Comparison of ENCODE assay signal across 8 cellular contexts in the genomic region with DNA sequence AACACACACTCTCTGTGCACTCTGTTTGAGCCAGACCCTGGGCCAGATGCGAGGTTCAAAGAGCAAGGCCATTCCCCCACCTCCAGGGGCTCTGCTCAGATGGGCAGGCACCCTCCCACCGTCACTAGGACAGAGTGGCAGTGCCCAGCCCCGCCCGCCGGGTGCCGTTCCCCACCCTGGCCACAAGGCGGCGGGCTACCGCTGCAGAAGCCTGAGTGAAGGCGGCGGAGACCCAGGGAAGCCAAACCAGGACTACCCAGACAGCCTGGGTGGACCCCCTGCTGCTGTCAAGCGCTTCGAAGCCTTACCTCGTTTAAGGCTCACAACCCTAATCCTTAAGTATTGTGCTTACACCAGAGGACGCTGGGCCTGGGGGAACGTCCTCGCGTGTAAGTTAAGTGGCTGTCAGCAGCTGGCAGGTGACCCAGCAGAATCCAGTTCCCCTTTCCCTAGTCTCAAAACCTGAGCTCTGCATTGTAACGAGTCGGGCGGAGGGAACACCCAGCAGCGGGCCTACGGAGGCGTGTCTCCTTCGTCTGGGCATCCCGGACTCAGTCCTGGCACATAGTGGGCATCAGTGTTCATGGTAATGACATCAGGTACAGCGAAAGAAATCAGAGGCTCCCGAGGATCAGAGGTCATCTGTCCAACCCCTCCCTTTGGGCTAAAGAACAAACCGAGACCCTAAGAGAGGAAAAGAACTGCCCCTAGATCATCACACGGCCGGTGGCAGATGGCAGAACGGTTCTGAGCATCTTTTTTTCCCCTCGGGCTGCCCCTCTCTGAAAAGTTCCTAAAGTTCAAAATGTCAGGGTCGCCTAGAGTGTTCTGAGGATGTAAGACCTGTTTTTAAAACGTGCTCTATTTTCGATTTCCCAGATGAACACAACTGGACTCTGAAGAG. TPM values are rescaled to one million over a fixed set of nuclear protein-coding genes. Genes with fewer than 3 reads are reported as not detected.
A peak's percentile ranks its signal among the peaks of the same experiment; 100 is the strongest.
DNase-seq lines count a peak whose midpoint lies in the region; ATAC-seq and TF ChIP-seq lines count a peak whose summit lies in the region.

No MANE protein-coding gene starts in this region.

- no peaks in the 10 kb centered on the region for H3K4me1 ChIP-seq in RWPE2 (ENCODE audit: insufficient read depth, poor library complexity, severe bottlenecking)
- peaks cover 17% of the 10 kb centered on the region for H3K4me1 ChIP-seq in thymus (ENCODE audit: control insufficient read depth, insufficient read depth, low read length)

- ATAC-seq in GM19467 (IDR thresholded peaks at IDR 0.05; ENCODE audit: unreplicated experiment): peak; percentile 50
- ATAC-seq in RWPE2 (ENCODE audit: low read depth): peak; percentile 28

- H3K4me3 Mint-ChIP-seq in osteocyte (ENCODE audit: unreplicated experiment): peak overlapping the region; percentile 46

- H3K36me3 Mint-ChIP-seq in osteocyte (ENCODE audit: unreplicated experiment): no peaks in the 10 kb centered on the region

- H3K27ac Mint-ChIP-seq in osteocyte (ENCODE audit: unreplicated experiment): no peak overlapping the region

- H3K4me3 ChIP-seq in LNCaP clone FGC (ENCODE audit: low read depth, low read length) (0 out of 2 replicates have a peak overlapping the region, but pooled peaks have one; percentile 6), RWPE2 (ENCODE audit: severe bottlenecking) (no peak overlapping the region), fibroblast of villous mesenchyme (ENCODE audit: low read depth, low read length) (no peak overlapping the region), thymus (ENCODE audit: low read length) (peak overlapping the region; percentile 14)

- peak; percentile 88 for DNase-seq in CD1c-positive myeloid dendritic cell (ENCODE audit: extremely low spot score)
- DNase-seq in LNCaP clone FGC (ENCODE audit: low read depth): no peak
- no peak for DNase-seq in RWPE2 (ENCODE audit: low spot score)
- DNase-seq in activated effector memory CD4-positive, alpha-beta T cell treated with Interleukin-2 at 50 U/mL for 16 hours: peak; percentile 74
- DNase-seq in fibroblast of villous mesenchyme (ENCODE audit: low read depth): peak; percentile 58
- peak; percentile 95 for DNase-seq in osteocyte (ENCODE audit: extremely low spot score, unreplicated experiment)

- H3K27me3 Mint-ChIP-seq in osteocyte (ENCODE audit: unreplicated experiment): peaks cover 39% of the 10 kb centered on the region

- H3K27me3 ChIP-seq in RWPE2 (ENCODE audit: insufficient read depth, poor library complexity, severe bottlenecking): no peaks in the 10 kb centered on the region
- no peaks in the 10 kb centered on the region for H3K27me3 ChIP-seq in thymus (ENCODE audit: control insufficient read depth, insufficient read depth)

- WGBS in thymus: 12% methylated on average over 36 of the region's 36 CpGs

- H3K36me3 ChIP-seq in RWPE2 (ENCODE audit: low read depth): no peaks in the 10 kb centered on the region
- H3K36me3 ChIP-seq in thymus (ENCODE audit: control insufficient read depth, insufficient read depth): no peaks in the 10 kb centered on the region

- peaks cover 34% of the 10 kb centered on the region for H3K4me1 Mint-ChIP-seq in osteocyte (ENCODE audit: unreplicated experiment)

- H3K9me3 Mint-ChIP-seq in osteocyte (ENCODE audit: unreplicated experiment): no peaks in the 10 kb centered on the region

- peak; percentile 99 for TF ChIP-seq CTCF in LNCaP clone FGC (IDR thresholded peaks at IDR 0.05; ENCODE audit: control insufficient read depth, extremely low read depth, insufficient read depth)
- TF ChIP-seq CTCF in RWPE2 (IDR thresholded peaks at IDR 0.05; ENCODE audit: poor library complexity, severe bottlenecking): peak; percentile 96
- TF ChIP-seq CTCF in fibroblast of villous mesenchyme (IDR thresholded peaks at IDR 0.05; ENCODE audit: insufficient read depth, low read depth, low read length): peak; percentile 93
- TF ChIP-seq CTCF in osteocyte (IDR thresholded peaks at IDR 0.05): peak; percentile 98

- H3K9me3 ChIP-seq in RWPE2 (ENCODE audit: severe bottlenecking) (no peaks in the 10 kb centered on the region), thymus (ENCODE audit: control insufficient read depth) (no peaks in the 10 kb centered on the region)

- H3K27ac ChIP-seq in RWPE2 (ENCODE audit: poor library complexity, severe bottlenecking) (no peak overlapping the region), thymus (ENCODE audit: low read depth) (peak overlapping the region; percentile 68)

RNA-seq across cellular contexts. Expression of a gene that starts 4.4 kb away (rescaled TPM):
- total RNA-seq in fibroblast of villous mesenchyme (0.97 and 1.7 TPM in 2 replicates), osteocyte (0.99 and 1.6 TPM in 2 replicates)
- 73.8 TPM for polyA plus RNA-seq in thymus

Comparison
In these comparisons a context has a peak if more than half of its experiments do, and no peak if none do; other contexts are left out.
1. DNase-seq: peak in CD1c-positive myeloid dendritic cell (single experiment), activated effector memory CD4-positive, alpha-beta T cell treated with Interleukin-2 at 50 U/mL for 16 hours (single experiment), fibroblast of villous mesenchyme (single experiment) and osteocyte (single experiment); none in LNCaP clone FGC (single experiment) and RWPE2 (single experiment).
2. H3K4me3 ChIP-seq: peak in LNCaP clone FGC (single experiment) and thymus (single experiment); none in RWPE2 (single experiment) and fibroblast of villous mesenchyme (single experiment).
3. Peak in every context shown above with its lines, with median percentiles within 50 percentile points of each other: CTCF ChIP-seq.